In the genomic region with DNA sequence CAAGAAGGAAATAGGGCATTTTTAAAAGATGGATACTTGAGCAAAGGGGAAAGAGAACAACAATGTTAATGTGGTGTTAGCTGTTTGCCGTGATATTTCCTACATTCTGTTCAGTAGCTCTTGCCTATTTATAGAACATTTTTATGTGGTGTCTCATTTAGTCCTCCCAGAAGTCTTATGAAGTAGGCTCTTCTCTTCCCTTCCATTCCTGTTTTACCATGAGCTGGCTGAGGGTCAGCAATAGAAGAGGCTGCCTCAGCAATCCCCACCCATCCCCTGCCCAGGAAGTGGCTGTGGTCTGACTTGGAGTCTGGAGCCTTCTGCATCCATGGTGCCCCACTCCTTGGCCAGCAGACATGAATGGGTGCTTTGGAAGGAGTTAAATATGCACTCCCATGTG, we compare ENCODE assay signal across 1 cellular context.
TF ChIP-seq lines count a peak whose summit lies in the region.

No MANE protein-coding gene starts in this region.

TF ChIP-seq in SK-N-SH treated with all-trans-retinoic acid at 6 μM for 48 hours, 23 proteins besides CTCF, POLR2A, EP300 and RAD21 (continued from another document):
- TF ChIP-seq, protein P1, sequence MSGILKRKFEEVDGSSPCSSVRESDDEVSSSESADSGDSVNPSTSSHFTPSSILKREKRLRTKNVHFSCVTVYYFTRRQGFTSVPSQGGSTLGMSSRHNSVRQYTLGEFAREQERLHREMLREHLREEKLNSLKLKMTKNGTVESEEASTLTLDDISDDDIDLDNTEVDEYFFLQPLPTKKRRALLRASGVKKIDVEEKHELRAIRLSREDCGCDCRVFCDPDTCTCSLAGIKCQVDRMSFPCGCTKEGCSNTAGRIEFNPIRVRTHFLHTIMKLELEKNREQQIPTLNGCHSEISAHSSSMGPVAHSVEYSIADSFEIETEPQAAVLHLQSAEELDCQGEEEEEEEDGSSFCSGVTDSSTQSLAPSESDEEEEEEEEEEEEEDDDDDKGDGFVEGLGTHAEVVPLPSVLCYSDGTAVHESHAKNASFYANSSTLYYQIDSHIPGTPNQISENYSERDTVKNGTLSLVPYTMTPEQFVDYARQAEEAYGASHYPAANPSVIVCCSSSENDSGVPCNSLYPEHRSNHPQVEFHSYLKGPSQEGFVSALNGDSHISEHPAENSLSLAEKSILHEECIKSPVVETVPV (CRISPR knock-in tag; IDR thresholded peaks at IDR 0.05): no peak
- TF ChIP-seq, protein P2, sequence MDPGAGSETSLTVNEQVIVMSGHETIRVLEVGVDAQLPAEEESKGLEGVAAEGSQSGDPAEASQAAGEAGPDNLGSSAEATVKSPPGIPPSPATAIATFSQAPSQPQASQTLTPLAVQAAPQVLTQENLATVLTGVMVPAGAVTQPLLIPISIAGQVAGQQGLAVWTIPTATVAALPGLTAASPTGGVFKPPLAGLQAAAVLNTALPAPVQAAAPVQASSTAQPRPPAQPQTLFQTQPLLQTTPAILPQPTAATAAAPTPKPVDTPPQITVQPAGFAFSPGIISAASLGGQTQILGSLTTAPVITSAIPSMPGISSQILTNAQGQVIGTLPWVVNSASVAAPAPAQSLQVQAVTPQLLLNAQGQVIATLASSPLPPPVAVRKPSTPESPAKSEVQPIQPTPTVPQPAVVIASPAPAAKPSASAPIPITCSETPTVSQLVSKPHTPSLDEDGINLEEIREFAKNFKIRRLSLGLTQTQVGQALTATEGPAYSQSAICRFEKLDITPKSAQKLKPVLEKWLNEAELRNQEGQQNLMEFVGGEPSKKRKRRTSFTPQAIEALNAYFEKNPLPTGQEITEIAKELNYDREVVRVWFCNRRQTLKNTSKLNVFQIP (CRISPR knock-in tag; IDR thresholded peaks at IDR 0.05; ENCODE audit: borderline replicate concordance, low read depth): no peak
- TF ChIP-seq TOX (CRISPR knock-in tag; IDR thresholded peaks at IDR 0.05; ENCODE audit: borderline replicate concordance): no peak
- no peak for TF ChIP-seq PPARA (CRISPR knock-in tag; IDR thresholded peaks at IDR 0.05; ENCODE audit: borderline replicate concordance)
- no peak for TF ChIP-seq RARB (CRISPR knock-in tag; IDR thresholded peaks at IDR 0.05)
